Comparison of ENCODE assay signal across 8 cellular contexts in the genomic region with DNA sequence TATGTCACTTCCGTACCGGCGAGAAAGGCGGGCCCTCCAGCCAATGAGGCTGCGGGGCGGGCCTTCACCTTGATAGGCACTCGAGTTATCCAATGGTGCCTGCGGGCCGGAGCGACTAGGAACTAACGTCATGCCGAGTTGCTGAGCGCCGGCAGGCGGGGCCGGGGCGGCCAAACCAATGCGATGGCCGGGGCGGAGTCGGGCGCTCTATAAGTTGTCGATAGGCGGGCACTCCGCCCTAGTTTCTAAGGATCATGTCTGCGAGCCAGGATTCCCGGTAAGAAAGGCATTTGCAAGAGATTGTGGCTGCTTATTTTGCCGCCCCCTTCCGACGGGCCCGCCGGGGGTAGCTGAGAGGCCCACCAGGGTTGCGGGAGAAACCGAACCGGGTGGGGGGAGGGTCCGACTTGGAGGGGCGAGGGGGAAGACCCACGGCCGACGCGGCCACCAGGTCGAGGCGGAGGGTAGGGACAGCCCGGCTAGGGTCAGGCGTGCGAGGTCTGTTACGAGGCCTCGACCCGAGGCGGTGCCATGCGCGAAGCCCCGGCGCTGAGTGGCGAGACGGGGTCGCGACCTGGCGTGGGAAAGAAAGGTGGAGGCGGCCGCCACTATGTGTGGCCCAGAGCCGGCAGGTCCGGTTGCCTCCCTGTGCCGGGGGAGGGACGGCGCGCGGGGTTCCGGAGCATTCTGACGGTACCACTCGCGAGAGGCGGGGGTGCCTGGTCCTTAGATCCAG. TPM values are rescaled to one million over a fixed set of nuclear protein-coding genes. Genes with fewer than 3 reads are reported as not detected.
A peak's percentile ranks its signal among the peaks of the same experiment; 100 is the strongest.
DNase-seq lines count a peak whose midpoint lies in the region; ATAC-seq and TF ChIP-seq lines count a peak whose summit lies in the region.

No MANE protein-coding gene starts in this region.

- H3K9me3 Mint-ChIP-seq in natural killer cell: no peaks in the 10 kb centered on the region

- H3K4me1 Mint-ChIP-seq in natural killer cell: peaks cover 43 to 47% of the 10 kb centered on the region in 2 donors

- no peaks in the 10 kb centered on the region for H3K9me3 ChIP-seq in stomach

- peak; percentile 4 for ATAC-seq in GM21825 (IDR thresholded peaks at IDR 0.05; ENCODE audit: unreplicated experiment)
- peak; percentile 79 to 93 (median 80) for ATAC-seq in natural killer cell

- H3K4me3 Mint-ChIP-seq in natural killer cell: peak overlapping the region; percentile 99

- H3K36me3 Mint-ChIP-seq in natural killer cell: peaks cover 15% of the 10 kb centered on the region

- H3K27ac ChIP-seq in stomach: peak overlapping the region; percentile 97 to 100 (median 99)

- H3K27me3 ChIP-seq in stomach: no peaks in the 10 kb centered on the region

- H3K27ac Mint-ChIP-seq in natural killer cell: peak overlapping the region; percentile 98 to 100

- 0 to 1% (median 1%) methylated on average over 39 to 73 of the region's 73 CpGs for WGBS in stomach, 5 donors

- intact Hi-C loops in natural killer cell (cut with micrococcal nuclease): loop anchor here (1.0 to 5.0 kb wide), 7 partner anchors 11 to 270 kb away; a partner anchor contains a TSS
- intact Hi-C loops in stomach (cut with DNase I; ENCODE audit: low total_unique reads): no loop called here

- DNase-seq in DMS53 (lab: John Stamatoyannopoulos, UW) (peak; percentile 100), LNCaP clone FGC (ENCODE audit: low read depth) (no peak), fibroblast of mammary gland (ENCODE audit: low read depth) (peak; percentile 99), natural killer cell (peak; percentile 100), stomach (peak; percentile 100)
- peak; percentile 99 for DNase-seq in activated T-helper 9 cell treated with anti-CD3 and anti-CD28 coated beads, Interleukin-2, amount 50 U/mL, for 16 hours (ENCODE audit: low read depth)

- no peaks in the 10 kb centered on the region for H3K27me3 Mint-ChIP-seq in natural killer cell (ENCODE audit: low read depth in 2 of 2)

- H3K4me1 ChIP-seq in stomach: peaks cover 31 to 53% (median 41%) of the 10 kb centered on the region in 4 donors

- H3K36me3 ChIP-seq in stomach: peaks cover 43 to 79% (median 72%) of the 10 kb centered on the region in 4 donors

- no peak for TF ChIP-seq EP300 in stomach (IDR thresholded peaks at IDR 0.05)

- peak overlapping the region; percentile 99 for H3K4me3 ChIP-seq in LNCaP clone FGC (ENCODE audit: low read depth, low read length)
- H3K4me3 ChIP-seq in fibroblast of mammary gland (ENCODE audit: control insufficient read depth, low read depth, low read length): peak overlapping the region; percentile 93
- H3K4me3 ChIP-seq in stomach: peak overlapping the region; percentile 94 to 100 (median 99)

- TF ChIP-seq POLR2A in Raji (IDR thresholded peaks at IDR 0.05; ENCODE audit: insufficient read depth, low read depth, low read length) (peak; percentile 94), stomach (IDR thresholded peaks at IDR 0.05) (peak in 2 of 4 donors; percentile 97)

- TF ChIP-seq CTCF in LNCaP clone FGC (IDR thresholded peaks at IDR 0.05; ENCODE audit: control insufficient read depth, extremely low read depth, insufficient read depth) (no peak), fibroblast of mammary gland (conservative IDR thresholded peaks at IDR 0.05; ENCODE audit: control insufficient read depth, insufficient read depth, low read depth, low read length) (no peak), natural killer cell (IDR thresholded peaks at IDR 0.05) (no peak), stomach (IDR thresholded peaks at IDR 0.05) (peak in 1 of 7 experiments; percentile 24)

RNA-seq across cellular contexts. Expression of a gene that starts 6.7 kb away (rescaled TPM):
- total RNA-seq in natural killer cell (10 to 100 TPM in 2 of 3 donors, 1 to 10 TPM in 1; 1.4 to 24.7 (median 13.0) TPM), stomach (10 to 100 TPM; 11.1 to 19.2 (median 13.9) TPM)
- polyA plus RNA-seq in stomach: 10 to 100 TPM; 13.8 to 39.6 (median 28.9) TPM

RNA-seq across cellular contexts. Expression of a gene that starts 10.9 kb away (rescaled TPM):
- total RNA-seq in natural killer cell: 10 to 100 TPM; 26.3 to 29.2 (median 27.1) TPM
- 100 to 1,000 TPM in 3 of 5 donors, 10 to 100 TPM in 2; 64.8 to 188 (median 117) TPM for total RNA-seq in stomach
- polyA plus RNA-seq in stomach: 10 to 100 TPM; 27.2 to 67.4 (median 64.0) TPM

RNA-seq across cellular contexts. Expression of a gene that starts 11.0 kb away (rescaled TPM):
- total RNA-seq in natural killer cell: 10 to 100 TPM; 36.9 to 42.3 (median 39.1) TPM
- total RNA-seq in stomach: 10 to 100 TPM; 22.0 to 78.6 (median 49.9) TPM
- polyA plus RNA-seq in stomach: 10 to 100 TPM; 39.3 to 55.0 (median 53.0) TPM

RNA-seq across cellular contexts. Expression of a gene that starts 14.2 kb away (rescaled TPM):
- 10 to 100 TPM in 1 of 3 donors, 1 to 10 TPM in 2; 2.7 to 11.1 (median 2.7) TPM for total RNA-seq in natural killer cell
- 10 to 100 TPM; 15.6 to 55.4 (median 22.6) TPM for total RNA-seq in stomach
- 10 to 100 TPM; 24.0 to 35.9 (median 32.0) TPM for polyA plus RNA-seq in stomach

RNA-seq across cellular contexts. Expression of a gene that starts 17.1 kb away (rescaled TPM):
- total RNA-seq in natural killer cell (under 1 TPM in 1 of 3 donors, not detected in 2; 0.27 TPM), stomach (1 to 10 TPM in 1 of 5 donors, not detected in 4; 1.7 TPM)
- polyA plus RNA-seq in stomach: 10 to 100 TPM in 1 of 3 donors, under 1 TPM in 2; 0.76 to 48.1 (median 0.81) TPM
